ENCODE assay signal across 8 cellular contexts in the genomic region with DNA sequence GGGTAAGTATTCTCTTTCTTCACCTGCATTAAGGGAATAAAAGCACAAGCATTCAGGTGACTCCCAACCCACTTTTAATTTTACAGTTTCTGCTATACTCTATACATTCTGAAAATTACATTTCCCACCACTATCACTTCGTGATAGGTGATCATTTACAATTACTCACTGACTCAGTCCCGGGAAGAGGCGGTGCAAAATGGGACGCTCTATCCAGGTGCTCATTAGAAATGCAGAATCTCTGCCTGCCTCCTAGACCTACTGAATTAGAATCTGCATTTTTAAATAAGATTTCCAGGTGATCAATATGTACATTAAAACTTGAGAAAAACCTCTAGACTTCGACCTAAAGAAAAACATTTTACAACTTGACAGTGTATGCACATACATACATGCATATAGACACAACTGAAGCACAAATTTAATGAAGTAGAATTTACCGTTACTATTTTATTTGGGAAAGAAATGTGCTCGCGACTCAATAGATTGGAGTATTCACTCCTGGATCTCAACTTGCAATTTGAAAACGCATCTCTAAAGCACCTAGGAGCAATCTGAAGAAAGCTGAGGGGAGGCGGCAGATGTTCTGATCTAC. TPM values are rescaled to one million over a fixed set of nuclear protein-coding genes. Genes with fewer than 3 reads are reported as not detected.
DNase-seq lines count a peak whose midpoint lies in the region; ATAC-seq and TF ChIP-seq lines count a peak whose summit lies in the region.

No MANE protein-coding gene starts in this region.

- peak overlapping the region; percentile 98 for H2AFZ ChIP-seq in smooth muscle cell (ENCODE audit: low read depth)

- no peak for TF ChIP-seq CTCF in HFFc6 (IDR thresholded peaks at IDR 0.05)
- no peak for TF ChIP-seq CTCF in smooth muscle cell (IDR thresholded peaks at IDR 0.05; ENCODE audit: borderline replicate concordance, insufficient read depth, poor library complexity, severe bottlenecking)

- WGBS in smooth muscle cell (ENCODE audit: low lambda C conversion rate): 26% methylated on average over 10 of the region's 10 CpGs

- peaks cover 43% of the 10 kb centered on the region for H3K79me2 ChIP-seq in smooth muscle cell (ENCODE audit: low read depth)

- peaks cover 55% of the 10 kb centered on the region for H3K4me1 Mint-ChIP-seq in HFFc6 (ENCODE audit: low read depth)
- peaks cover 31% of the 10 kb centered on the region for H3K4me1 Mint-ChIP-seq in activated T-helper 17 cell treated with anti-CD3 and anti-CD28 coated beads, Interleukin-2, amount 50 U/mL, for 72 hours

- no peaks in the 10 kb centered on the region for H3F3A ChIP-seq in smooth muscle cell (ENCODE audit: low read depth)

- H3K36me3 ChIP-seq in iPS-18a (ENCODE audit: control insufficient read depth, low read depth, low read length) (no peaks in the 10 kb centered on the region), smooth muscle cell (ENCODE audit: low read depth) (no peaks in the 10 kb centered on the region)

- H3K9me3 ChIP-seq in iPS-18a (ENCODE audit: control insufficient read depth, low read depth, low read length) (no peaks in the 10 kb centered on the region), smooth muscle cell (replicated peaks; ENCODE audit: low read depth) (no peaks in the 10 kb centered on the region)

- peak overlapping the region; percentile 61 for H3K4me3 ChIP-seq in iPS-18a (ENCODE audit: low read length)
- H3K4me3 ChIP-seq in smooth muscle cell: peak overlapping the region; percentile 88

- peaks cover 17% of the 10 kb centered on the region for H3K27me3 ChIP-seq in iPS-18a (ENCODE audit: control insufficient read depth, insufficient read depth, low read length)
- no peaks in the 10 kb centered on the region for H3K27me3 ChIP-seq in smooth muscle cell (ENCODE audit: low read depth)

- peak overlapping the region; percentile 98 for H3K4me3 Mint-ChIP-seq in HFFc6
- peak overlapping the region; percentile 85 for H3K4me3 Mint-ChIP-seq in activated T-helper 17 cell treated with anti-CD3 and anti-CD28 coated beads, Interleukin-2, amount 50 U/mL, for 72 hours

- peak overlapping the region; percentile 87 for H3K27ac Mint-ChIP-seq in HFFc6
- H3K27ac Mint-ChIP-seq in activated T-helper 17 cell treated with anti-CD3 and anti-CD28 coated beads, Interleukin-2, amount 50 U/mL, for 72 hours: peak overlapping the region; percentile 87

- H3K27ac ChIP-seq in iPS-18a (ENCODE audit: low read length): no peak overlapping the region
- peak overlapping the region; percentile 81 for H3K27ac ChIP-seq in smooth muscle cell (ENCODE audit: low read depth)

- peaks cover 27% of the 10 kb centered on the region for H3K36me3 Mint-ChIP-seq in HFFc6 (ENCODE audit: low read depth)
- H3K36me3 Mint-ChIP-seq in activated T-helper 17 cell treated with anti-CD3 and anti-CD28 coated beads, Interleukin-2, amount 50 U/mL, for 72 hours (ENCODE audit: low read depth): peaks cover 48% of the 10 kb centered on the region

- peak overlapping the region; percentile 61 for H3K9ac ChIP-seq in iPS-18a (ENCODE audit: low read length)
- H3K9ac ChIP-seq in smooth muscle cell (ENCODE audit: low read depth): peak overlapping the region; percentile 78

- H3K27me3 Mint-ChIP-seq in HFFc6 (ENCODE audit: insufficient read depth): peaks cover 3% of the 10 kb centered on the region; the same call in 1 of the 2 replicates
- no peaks in the 10 kb centered on the region for H3K27me3 Mint-ChIP-seq in activated T-helper 17 cell treated with anti-CD3 and anti-CD28 coated beads, Interleukin-2, amount 50 U/mL, for 72 hours

- ATAC-seq in activated T-helper 17 cell treated with anti-CD3 and anti-CD28 coated beads, Interleukin-2, amount 50 U/mL, for 72 hours (replicated peaks): no peak
- ATAC-seq in HG03439 (IDR thresholded peaks at IDR 0.05; ENCODE audit: unreplicated experiment): no peak

- H3K4me2 ChIP-seq in smooth muscle cell: peak overlapping the region; percentile 93

- peaks cover 12% of the 10 kb centered on the region for H3K4me1 ChIP-seq in iPS-18a (ENCODE audit: control insufficient read depth, low read depth, low read length)
- H3K4me1 ChIP-seq in smooth muscle cell (ENCODE audit: low read depth): peaks cover 5% of the 10 kb centered on the region

- DNase-seq in HFFc6 (no peak), smooth muscle cell (lab: John Stamatoyannopoulos, UW; ENCODE audit: unreplicated experiment) (no peak), 8988T (no peak), hippocampal formation (lab: John Stamatoyannopoulos, UW) (no peak)
- DNase-seq in activated CD8-positive, alpha-beta memory T cell treated with anti-CD3 and anti-CD28 coated beads for 24 hours: no peak

- peaks cover 24% of the 10 kb centered on the region for H4K20me1 ChIP-seq in smooth muscle cell (ENCODE audit: low read depth)

- peaks cover 6% of the 10 kb centered on the region; the same call in 1 of the 2 replicates for H3K9me3 Mint-ChIP-seq in HFFc6
- no peaks in the 10 kb centered on the region for H3K9me3 Mint-ChIP-seq in activated T-helper 17 cell treated with anti-CD3 and anti-CD28 coated beads, Interleukin-2, amount 50 U/mL, for 72 hours

RNA-seq across cellular contexts. Expression of a gene that starts 0.6 kb away (rescaled TPM):
- total RNA-seq in HFFc6 (2021; fragmentation: NEBNext Ultra II Directional; extraction: Animal tissue kit (Norgen Biotek cat#: 25700)): 100 to 1,000 TPM in 4 of 6 experiments, 10 to 100 TPM in 2; 78.5 to 135 (median 118) TPM
- 10 to 100 TPM; 51.2 to 63.2 TPM for total RNA-seq in activated T-helper 17 cell treated with anti-CD3 and anti-CD28 coated beads, Interleukin-2, amount 50 U/mL, for 72 hours
- total RNA-seq in smooth muscle cell: 53.7 and 60.9 TPM in 2 replicates
- polyA plus RNA-seq in smooth muscle cell: 37.5 and 39.6 TPM in 2 replicates
